Comparison of ENCODE assay signal across 1 cellular context in the genomic region with DNA sequence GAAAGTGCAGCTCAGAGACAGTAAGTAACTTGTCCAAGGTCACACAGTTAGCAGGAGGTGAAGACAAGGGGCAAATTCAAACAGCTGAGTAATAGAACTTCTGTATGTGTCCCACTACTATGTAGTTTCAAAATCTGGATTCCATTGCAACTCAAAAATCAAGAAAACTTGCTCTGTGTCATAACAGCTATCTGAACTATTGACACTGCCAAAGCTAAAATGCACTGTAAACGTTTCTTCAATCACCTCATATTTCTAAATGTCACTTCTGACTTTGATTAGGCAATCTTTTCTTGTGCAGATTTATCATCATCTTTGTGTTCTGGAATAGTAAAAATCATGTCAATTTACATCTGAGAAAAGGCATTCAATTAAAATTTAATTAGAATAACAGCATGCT.
"Had no signal": no experiment of that assay in that cellular context is flagged by ENCODE, and none has a peak within 500 bp of the region (broad histone marks: within the 10 kb centered on the region; RNA-seq: fewer than 3 reads in every experiment).

No MANE protein-coding gene starts in this region.

- ATAC-seq: GM12878 had no signal

- H3K4me3 ChIP-seq: GM12878 had no signal
